8 cellular contexts compared by ENCODE assay signal in the genomic region with DNA sequence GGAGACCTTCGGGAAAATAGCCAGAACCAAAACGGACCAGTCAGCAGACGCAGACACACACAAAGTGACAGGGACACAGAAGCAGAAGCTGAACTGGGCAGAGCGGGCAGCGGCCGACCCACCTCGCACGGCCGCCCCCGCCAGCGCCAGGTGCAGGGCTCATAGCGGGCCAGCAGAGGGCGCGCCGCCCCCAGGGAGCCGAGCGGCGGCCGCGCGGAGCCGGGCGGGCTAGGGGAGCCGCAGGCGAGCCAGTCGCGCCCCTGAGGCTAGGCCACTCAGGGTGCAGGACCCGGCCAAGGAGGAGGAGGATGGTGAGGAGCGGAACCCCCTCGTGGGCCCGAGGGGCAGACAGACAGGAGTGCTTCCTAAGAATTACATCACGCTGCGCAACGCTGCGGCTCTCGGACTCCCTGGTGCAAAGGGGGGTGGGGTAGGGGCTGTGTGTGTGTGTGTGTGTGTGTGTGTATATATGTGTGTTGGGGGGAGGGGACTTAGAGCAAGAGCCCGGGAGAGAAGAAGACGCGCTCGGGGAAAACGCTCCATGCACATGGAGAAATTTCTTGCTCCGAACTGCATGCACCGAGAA. TPM values are rescaled to one million over a fixed set of nuclear protein-coding genes. Genes with fewer than 3 reads are reported as not detected.
A peak's percentile ranks its signal among the peaks of the same experiment; 100 is the strongest.
DNase-seq lines count a peak whose midpoint lies in the region; ATAC-seq lines count a peak whose summit lies in the region.

No MANE protein-coding gene starts in this region.

- H3K4me3 ChIP-seq in iPS-11a (ENCODE audit: low read depth, low read length): peak overlapping the region; percentile 46

- DNase-seq in COLO829 (ENCODE audit: low spot score) (peak; percentile 28), LoVo (ENCODE audit: low spot score) (peak; percentile 59), T-helper 1 cell (peak in 4 of 5 donors; percentile 37 to 55 (median 44)), astrocyte of the hippocampus (ENCODE audit: low read depth, low spot score) (peak; percentile 87), sciatic nerve (ENCODE audit: low spot score) (peak; percentile 75), GOT3 (lab: John Stamatoyannopoulos, UW) (no peak)

- ATAC-seq in GM21515 (IDR thresholded peaks at IDR 0.05; ENCODE audit: unreplicated experiment): peak; percentile 73
- peak; percentile 77 for ATAC-seq in sciatic nerve

- intact Hi-C loops in sciatic nerve (cut with DNase I): loop anchor here (10.0 kb wide), 1 partner anchor 122 kb away; no protein-coding TSS in a partner anchor

RNA-seq across cellular contexts. Expression of a gene that starts 0.9 kb away (rescaled TPM):
- total RNA-seq in sciatic nerve: 5.3 TPM
